Comparison of ENCODE assay signal across 12 cellular contexts in the genomic region with DNA sequence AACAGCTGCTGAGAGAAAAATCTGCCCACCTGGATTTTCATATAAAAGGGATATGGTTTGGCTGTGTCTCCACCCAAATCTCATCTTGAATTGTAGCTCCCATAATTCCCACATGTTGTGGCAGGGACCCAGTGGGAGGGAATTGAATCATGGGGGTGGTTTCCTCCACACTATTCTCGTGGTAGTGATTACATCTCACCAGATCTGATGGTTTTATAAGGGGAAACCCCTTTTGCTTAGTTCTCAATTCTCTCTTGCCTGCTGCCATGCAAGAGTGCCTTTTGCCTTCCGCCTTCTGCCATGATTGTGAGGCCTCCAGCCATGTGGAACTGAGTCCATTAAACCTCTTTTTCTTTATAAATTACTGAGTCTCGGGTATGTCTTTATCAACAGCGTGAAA. TPM values are rescaled to one million over a fixed set of nuclear protein-coding genes. Genes with fewer than 3 reads are reported as not detected.
DNase-seq lines count a peak whose midpoint lies in the region; ATAC-seq, FAIRE-seq and TF ChIP-seq lines count a peak whose summit lies in the region.
"Had no signal": no experiment of that assay in that cellular context is flagged by ENCODE, and none has a peak within 500 bp of the region (broad histone marks: within the 10 kb centered on the region; RNA-seq: fewer than 3 reads in every experiment).

No MANE protein-coding gene starts in this region.

- no peaks in the 10 kb centered on the region for H3K36me3 ChIP-seq in kidney (ENCODE audit: control insufficient read depth in 1 of 2, insufficient read depth in 2 of 2, low read length in 2 of 2)
- H3K36me3 ChIP-seq: gastrocnemius medialis had no signal

- FAIRE-seq in kidney (lab: Jason Lieb, UNC), result no peak

- TF ChIP-seq CTCF in kidney (IDR thresholded peaks at IDR 0.05; ENCODE audit: borderline replicate concordance, extremely low read depth, insufficient read depth), result no peak

- H3K4me1 ChIP-seq in kidney (ENCODE audit: control insufficient read depth in 1 of 2, insufficient read depth in 1 of 2, low read depth in 1 of 2, low read length in 2 of 2), result no peaks in the 10 kb centered on the region
- H3K4me1 ChIP-seq: gastrocnemius medialis had no signal

- peak; percentile 64 for ATAC-seq in GM18517 (IDR thresholded peaks at IDR 0.05; ENCODE audit: unreplicated experiment)
- ATAC-seq in GM21360 (IDR thresholded peaks at IDR 0.05; ENCODE audit: unreplicated experiment), result peak; percentile 68
- ATAC-seq in HG03139 (IDR thresholded peaks at IDR 0.05; ENCODE audit: unreplicated experiment), result peak; percentile 39
- ATAC-seq: gastrocnemius medialis had no signal

- no peak for DNase-seq in epithelial cell of prostate (ENCODE audit: low read depth, low spot score)
- no peak for DNase-seq in NCI-H1930 (lab: John Stamatoyannopoulos, UW)
- DNase-seq in kidney, result no peak
- DNase-seq in superior temporal gyrus (ENCODE audit: extremely low spot score), result no peak
- DNase-seq in pons (ENCODE audit: low spot score), result no peak
- DNase-seq: gastrocnemius medialis, retina had no signal

- H3K4me3 ChIP-seq in kidney (ENCODE audit: low read length in 2 of 2), result no peak overlapping the region
- H3K4me3 ChIP-seq: gastrocnemius medialis, lung, SK-N-MC had no signal

- H3K9me3 ChIP-seq in kidney (ENCODE audit: control insufficient read depth in 1 of 2, low read length in 2 of 2), result no peaks in the 10 kb centered on the region
- H3K9me3 ChIP-seq: gastrocnemius medialis had no signal

- intact Hi-C loops in kidney (cut with DNase I), result no loop called here

- peak overlapping the region; percentile 59 for H3K27ac ChIP-seq in epithelial cell of prostate
- H3K27ac ChIP-seq in kidney (ENCODE audit: low read depth in 2 of 2, low read length in 2 of 2), result no peak overlapping the region
- H3K27ac ChIP-seq: gastrocnemius medialis, SK-N-MC had no signal

- no peak overlapping the region for H3K9ac ChIP-seq in kidney (ENCODE audit: low read length in 2 of 2)

RNA-seq across cellular contexts. Expression of a gene that starts 20.8 kb away (rescaled TPM):
- 2.4 TPM for total RNA-seq in kidney
- 0.04 TPM for polyA plus RNA-seq in kidney (ENCODE audit: insufficient read depth, low read depth, low replicate concordance)
